ENCODE assay signal across 17 cellular contexts in genomic region chr12:9387450-9387849, GRCh38.
DNase-seq lines count a peak whose midpoint lies in the region; ATAC-seq, FAIRE-seq and TF ChIP-seq lines count a peak whose summit lies in the region.
"Had no signal": no experiment of that assay in that cellular context is flagged by ENCODE, and none has a peak within 500 bp of the region (broad histone marks: within the 10 kb centered on the region; RNA-seq: fewer than 3 reads in every experiment).

No MANE protein-coding gene starts in this region.

- DNase-seq in activated CD8-positive, alpha-beta T cell treated with anti-CD3 and anti-CD28 coated beads for 36 hours, result no peak
- DNase-seq in activated CD8-positive, alpha-beta T cell treated with anti-CD3 and anti-CD28 coated beads, Interleukin-2, amount 10 ng/mL, durations not matched to agents 7 days and 5 days, result no peak
- no peak for DNase-seq in GM12892 (ENCODE audit: insufficient read length)
- no peak for DNase-seq in coronary artery (ENCODE audit: low spot score)
- no peak for DNase-seq in HT-29 (ENCODE audit: low spot score)
- no peak for DNase-seq in SK-N-SH
- DNase-seq: DMS53, GOT3, KBM-7, NCI-H1092, NCI-H1694, NCI-H510A treated with DMSO at 0.1 percent for 48 hours had no signal

- no peaks in the 10 kb centered on the region for H3K9me3 ChIP-seq in SK-N-SH

- H3K4me3 ChIP-seq in coronary artery (no peak overlapping the region), SK-N-SH (ENCODE audit: low read depth in 2 of 2, low read length in 1 of 2) (no peak overlapping the region)

- no peak for TF ChIP-seq CTCF in activated CD8-positive, alpha-beta T cell treated with anti-CD3 and anti-CD28 coated beads for 36 hours (IDR thresholded peaks at IDR 0.05)
- TF ChIP-seq CTCF in coronary artery (IDR thresholded peaks at IDR 0.05) (no peak), SK-N-SH (IDR thresholded peaks at IDR 0.05) (no peak)

- peak overlapping the region; percentile 22 for H3K27ac Mint-ChIP-seq in activated CD8-positive, alpha-beta T cell treated with anti-CD3 and anti-CD28 coated beads for 36 hours
- H3K27ac Mint-ChIP-seq in activated CD8-positive, alpha-beta T cell treated with anti-CD3 and anti-CD28 coated beads, Interleukin-2, amount 10 ng/mL, durations not matched to agents 7 days and 5 days, result no peak overlapping the region
- no peak overlapping the region for H3K27ac Mint-ChIP-seq in activated T-helper 17 cell treated with anti-CD3 and anti-CD28 coated beads, Interleukin-2, amount 50 U/mL, for 72 hours
- H3K27ac Mint-ChIP-seq in stimulated activated memory B cell treated with anti-CD40 and anti-IgM and Interleukin-4, amounts not matched to agents 10 μg/mL and 1 μg/mL and 100 μg/mL, for 72 hours, result peak overlapping the region; percentile 17
- H3K27ac Mint-ChIP-seq: CD14-positive monocyte had no signal

- no peaks in the 10 kb centered on the region for H3K36me3 Mint-ChIP-seq in activated CD8-positive, alpha-beta T cell treated with anti-CD3 and anti-CD28 coated beads for 36 hours (ENCODE audit: low read depth)
- H3K36me3 Mint-ChIP-seq in activated CD8-positive, alpha-beta T cell treated with anti-CD3 and anti-CD28 coated beads, Interleukin-2, amount 10 ng/mL, durations not matched to agents 7 days and 5 days (ENCODE audit: low read depth), result no peaks in the 10 kb centered on the region
- no peaks in the 10 kb centered on the region for H3K36me3 Mint-ChIP-seq in activated T-helper 17 cell treated with anti-CD3 and anti-CD28 coated beads, Interleukin-2, amount 50 U/mL, for 72 hours (ENCODE audit: low read depth)
- H3K36me3 Mint-ChIP-seq in stimulated activated memory B cell treated with anti-CD40 and anti-IgM and Interleukin-4, amounts not matched to agents 10 μg/mL and 1 μg/mL and 100 μg/mL, for 72 hours, result no peaks in the 10 kb centered on the region
- H3K36me3 Mint-ChIP-seq: CD14-positive monocyte had no signal

- TF ChIP-seq POLR2A in GM12892 (IDR thresholded peaks at IDR 0.05; ENCODE audit: low read depth, low read length), result no peak

- 65% methylated on average over 2 of the region's 2 CpGs for WGBS in SK-N-SH (ENCODE audit: low lambda C conversion rate)

- no peaks in the 10 kb centered on the region for H4K20me1 ChIP-seq in SK-N-SH (ENCODE audit: insufficient read depth)

- CTCF ChIA-PET in activated CD8-positive, alpha-beta T cell treated with anti-CD3 and anti-CD28 coated beads for 36 hours (lab: Charles Lee), result no interaction called here
- CTCF ChIA-PET in activated CD8-positive, alpha-beta T cell treated with anti-CD3 and anti-CD28 coated beads, Interleukin-2, amount 10 ng/mL, durations not matched to agents 7 days and 5 days (lab: Charles Lee), result interaction anchor here (1.2 kb wide), 1 partner anchor 16 kb away, joined by 3 read pairs; no protein-coding TSS in a partner anchor
- CTCF ChIA-PET in SK-N-SH (lab: Yijun Ruan, JAX), result interaction anchor here (0.6 kb wide), 1 partner anchor 158 kb away, joined by 3 read pairs; no protein-coding TSS in a partner anchor

- POLR2A ChIA-PET in activated CD8-positive, alpha-beta T cell treated with anti-CD3 and anti-CD28 coated beads for 36 hours (lab: Charles Lee), result no interaction called here
- POLR2A ChIA-PET in activated CD8-positive, alpha-beta T cell treated with anti-CD3 and anti-CD28 coated beads, Interleukin-2, amount 10 ng/mL, durations not matched to agents 7 days and 5 days (lab: Charles Lee), result no interaction called here
- POLR2A ChIA-PET in SK-N-SH (lab: Yijun Ruan, JAX), result no interaction called here

- no peaks in the 10 kb centered on the region for H3K9me2 ChIP-seq in SK-N-SH

- no peaks in the 10 kb centered on the region for H3K36me3 ChIP-seq in SK-N-SH (replicated peaks in 1 of 2; ENCODE audit: control insufficient read depth in 1 of 2, insufficient read depth in 2 of 2, low read length in 1 of 2)

- no peak overlapping the region for H3K4me2 ChIP-seq in SK-N-SH

- H3K4me1 ChIP-seq in SK-N-SH (ENCODE audit: control insufficient read depth in 1 of 2, insufficient read depth in 2 of 2, low read depth in 1 of 2, low read length in 1 of 2), result no peaks in the 10 kb centered on the region

- TF ChIP-seq RAD21 in SK-N-SH (IDR thresholded peaks at IDR 0.05; ENCODE audit: low read length), result no peak

- no peak overlapping the region for H3K9ac ChIP-seq in SK-N-SH

- H3F3A ChIP-seq in SK-N-SH (replicated peaks; ENCODE audit: insufficient read depth), result no peaks in the 10 kb centered on the region

- TF ChIP-seq EP300 in SK-N-SH (IDR thresholded peaks at IDR 0.05; ENCODE audit: borderline replicate concordance in 1 of 2, low read depth in 1 of 2, low read length in 1 of 2), result no peak

- H3K27ac ChIP-seq in coronary artery, result no peak overlapping the region
- no peak overlapping the region for H3K27ac ChIP-seq in SK-N-SH (ENCODE audit: low read depth in 2 of 2, low read length in 1 of 2)

- no peak overlapping the region for H3K4me3 Mint-ChIP-seq in activated CD8-positive, alpha-beta T cell treated with anti-CD3 and anti-CD28 coated beads for 36 hours
- H3K4me3 Mint-ChIP-seq in activated CD8-positive, alpha-beta T cell treated with anti-CD3 and anti-CD28 coated beads, Interleukin-2, amount 10 ng/mL, durations not matched to agents 7 days and 5 days, result no peak overlapping the region
- H3K4me3 Mint-ChIP-seq in activated T-helper 17 cell treated with anti-CD3 and anti-CD28 coated beads, Interleukin-2, amount 50 U/mL, for 72 hours, result no peak overlapping the region
- no peak overlapping the region for H3K4me3 Mint-ChIP-seq in stimulated activated memory B cell treated with anti-CD40 and anti-IgM and Interleukin-4, amounts not matched to agents 10 μg/mL and 1 μg/mL and 100 μg/mL, for 72 hours
- H3K4me3 Mint-ChIP-seq: CD14-positive monocyte had no signal

- H2AFZ ChIP-seq in SK-N-SH (ENCODE audit: low read depth), result no peak overlapping the region

- H3K27me3 Mint-ChIP-seq in activated CD8-positive, alpha-beta T cell treated with anti-CD3 and anti-CD28 coated beads for 36 hours, result no peaks in the 10 kb centered on the region
- peaks cover 4% of the 10 kb centered on the region for H3K27me3 Mint-ChIP-seq in activated CD8-positive, alpha-beta T cell treated with anti-CD3 and anti-CD28 coated beads, Interleukin-2, amount 10 ng/mL, durations not matched to agents 7 days and 5 days (ENCODE audit: low read depth)
- no peaks in the 10 kb centered on the region for H3K27me3 Mint-ChIP-seq in activated T-helper 17 cell treated with anti-CD3 and anti-CD28 coated beads, Interleukin-2, amount 50 U/mL, for 72 hours
- H3K27me3 Mint-ChIP-seq in stimulated activated memory B cell treated with anti-CD40 and anti-IgM and Interleukin-4, amounts not matched to agents 10 μg/mL and 1 μg/mL and 100 μg/mL, for 72 hours, result no peaks in the 10 kb centered on the region

- H3K79me2 ChIP-seq in SK-N-SH (ENCODE audit: insufficient read depth), result no peaks in the 10 kb centered on the region

- intact Hi-C loops in activated CD8-positive, alpha-beta T cell treated with anti-CD3 and anti-CD28 coated beads for 36 hours (cut with micrococcal nuclease), result no loop called here

- peaks cover 12% of the 10 kb centered on the region for H3K4me1 Mint-ChIP-seq in activated CD8-positive, alpha-beta T cell treated with anti-CD3 and anti-CD28 coated beads for 36 hours (ENCODE audit: low read depth)
- H3K4me1 Mint-ChIP-seq in activated CD8-positive, alpha-beta T cell treated with anti-CD3 and anti-CD28 coated beads, Interleukin-2, amount 10 ng/mL, durations not matched to agents 7 days and 5 days (ENCODE audit: low read depth), result peaks cover 8% of the 10 kb centered on the region
- H3K4me1 Mint-ChIP-seq in activated T-helper 17 cell treated with anti-CD3 and anti-CD28 coated beads, Interleukin-2, amount 50 U/mL, for 72 hours, result peaks cover 10% of the 10 kb centered on the region
- peaks cover 29% of the 10 kb centered on the region for H3K4me1 Mint-ChIP-seq in stimulated activated memory B cell treated with anti-CD40 and anti-IgM and Interleukin-4, amounts not matched to agents 10 μg/mL and 1 μg/mL and 100 μg/mL, for 72 hours

- no peaks in the 10 kb centered on the region for H3K9me3 Mint-ChIP-seq in activated CD8-positive, alpha-beta T cell treated with anti-CD3 and anti-CD28 coated beads for 36 hours
- no peaks in the 10 kb centered on the region for H3K9me3 Mint-ChIP-seq in activated CD8-positive, alpha-beta T cell treated with anti-CD3 and anti-CD28 coated beads, Interleukin-2, amount 10 ng/mL, durations not matched to agents 7 days and 5 days (ENCODE audit: insufficient read depth)
- H3K9me3 Mint-ChIP-seq in activated T-helper 17 cell treated with anti-CD3 and anti-CD28 coated beads, Interleukin-2, amount 50 U/mL, for 72 hours, result no peaks in the 10 kb centered on the region
- peaks cover 3% of the 10 kb centered on the region for H3K9me3 Mint-ChIP-seq in stimulated activated memory B cell treated with anti-CD40 and anti-IgM and Interleukin-4, amounts not matched to agents 10 μg/mL and 1 μg/mL and 100 μg/mL, for 72 hours

- peak; percentile 14 for FAIRE-seq in GM12892 (lab: Jason Lieb, UNC)
- FAIRE-seq: A204.1 had no signal

- peak; percentile 42 for ATAC-seq in activated CD8-positive, alpha-beta T cell treated with anti-CD3 and anti-CD28 coated beads for 36 hours
- ATAC-seq in activated CD8-positive, alpha-beta T cell treated with anti-CD3 and anti-CD28 coated beads, Interleukin-2, amount 10 ng/mL, durations not matched to agents 7 days and 5 days, result no peak
- ATAC-seq in activated T-helper 17 cell treated with anti-CD3 and anti-CD28 coated beads, Interleukin-2, amount 50 U/mL, for 72 hours (replicated peaks), result peak; percentile 28
- ATAC-seq in stimulated activated memory B cell treated with anti-CD40 and anti-IgM and Interleukin-4, amounts not matched to agents 10 μg/mL and 1 μg/mL and 100 μg/mL, for 72 hours, result peak; percentile 41
- ATAC-seq: Panc1 had no signal

- no peaks in the 10 kb centered on the region; the same call in 1 of the 2 replicates for H3K27me3 ChIP-seq in SK-N-SH (ENCODE audit: insufficient read depth)

TF ChIP-seq in SK-N-SH, 30 proteins besides CTCF, POLR2A, EP300 and RAD21 (continues in another document):
- TF ChIP-seq RFX5 (IDR thresholded peaks at IDR 0.05; ENCODE audit: low read length), result no peak
- no peak for TF ChIP-seq FOSL2 (IDR thresholded peaks at IDR 0.05; ENCODE audit: borderline replicate concordance, low read depth)
- TF ChIP-seq GABPA (IDR thresholded peaks at IDR 0.05; ENCODE audit: low read depth), result no peak
- no peak for TF ChIP-seq MEF2A (IDR thresholded peaks at IDR 0.05; ENCODE audit: borderline replicate concordance, low read depth)
- no peak for TF ChIP-seq SMC3 (IDR thresholded peaks at IDR 0.05; ENCODE audit: low read depth, low read length)
- no peak for TF ChIP-seq IRF3 (IDR thresholded peaks at IDR 0.05; ENCODE audit: low read depth, low read length)
- TF ChIP-seq FOXM1 (IDR thresholded peaks at IDR 0.05; ENCODE audit: low read depth), result no peak

Comparison
In these comparisons a context has a peak if more than half of its experiments do, and no peak if none do; other contexts are left out.
1. H3K27ac Mint-ChIP-seq: peak in activated CD8-positive, alpha-beta T cell treated with anti-CD3 and anti-CD28 coated beads for 36 hours (single experiment) and stimulated activated memory B cell treated with anti-CD40 and anti-IgM and Interleukin-4, amounts not matched to agents 10 μg/mL and 1 μg/mL and 100 μg/mL, for 72 hours (single experiment); none in activated CD8-positive, alpha-beta T cell treated with anti-CD3 and anti-CD28 coated beads, Interleukin-2, amount 10 ng/mL, durations not matched to agents 7 days and 5 days (single experiment) and activated T-helper 17 cell treated with anti-CD3 and anti-CD28 coated beads, Interleukin-2, amount 50 U/mL, for 72 hours (single experiment).